In the genomic region with DNA sequence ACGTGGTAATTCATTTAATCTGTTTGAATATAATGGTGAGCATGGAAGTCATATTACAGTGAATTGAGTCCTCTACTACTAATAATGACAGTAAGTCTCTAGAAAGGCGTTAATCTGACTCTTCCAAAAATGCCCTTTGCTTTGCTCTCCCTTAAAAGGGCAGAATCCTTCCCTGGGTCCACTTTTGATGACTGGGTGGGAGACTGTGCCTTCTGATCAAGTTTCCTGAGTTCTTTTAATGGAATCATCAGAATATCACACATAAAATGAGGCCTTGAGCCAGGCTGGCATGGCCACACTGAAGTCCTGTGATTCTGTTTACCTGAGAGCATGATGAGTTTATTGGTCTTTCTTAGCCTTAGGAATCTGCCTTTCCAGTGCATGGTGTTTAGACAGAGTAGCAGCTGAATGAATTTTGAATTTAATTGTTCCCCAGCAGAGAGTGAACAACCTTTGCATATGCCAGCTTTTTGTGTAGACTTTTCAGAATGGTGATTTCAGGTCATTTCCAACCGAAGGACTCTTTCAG, we compare ENCODE assay signal across 27 cellular contexts. TPM values are rescaled to one million over a fixed set of nuclear protein-coding genes. Genes with fewer than 3 reads are reported as not detected.
"Had no signal": no experiment of that assay in that cellular context is flagged by ENCODE, and none has a peak within 500 bp of the region (broad histone marks: within the 10 kb centered on the region; RNA-seq: fewer than 3 reads in every experiment).

No MANE protein-coding gene starts in this region.

- H3K27ac ChIP-seq: brain microvascular endothelial cell, cardiac muscle cell, SJCRH30, WERI-Rb-1 had no signal

- H3K4me3 ChIP-seq: cardiac muscle cell, MG63, SJCRH30 had no signal

- H3K36me3 ChIP-seq: brain microvascular endothelial cell, cardiac muscle cell, MG63, SJCRH30, WERI-Rb-1 had no signal

- ATAC-seq: activated CD4-positive, CD25-positive, alpha-beta regulatory T cell treated with anti-CD3 and anti-CD28 coated beads, Interleukin-2, amount 50 U/mL, for 24 hours; activated CD8-positive, alpha-beta T cell treated with anti-CD3 and anti-CD28 coated beads for 36 hours; activated T-cell treated with anti-CD3 and anti-CD28 coated beads, Interleukin-2, amount 50 U/mL, for 72 hours had no signal

- H3K4me1 ChIP-seq: SJCRH30 had no signal

- H3K9me3 ChIP-seq: MG63, SJCRH30, SK-N-SH had no signal

- H3K27me3 ChIP-seq: brain microvascular endothelial cell, cardiac muscle cell, MG63, SJCRH30 had no signal

- DNase-seq: activated CD4-positive, alpha-beta T cell treated with anti-CD3 and anti-CD28 coated beads for 4 hours; activated CD8-positive, alpha-beta memory T cell treated with anti-CD3 and anti-CD28 coated beads, Interleukin-2, amount 50 U/mL, for 4 hours; activated CD8-positive, alpha-beta T cell treated with anti-CD3 and anti-CD28 coated beads for 36 hours; activated gamma-delta T cell treated with Interleukin-2 at 50 U/mL for 16 hours; activated naive CD4-positive, alpha-beta T cell treated with anti-CD3 and anti-CD28 coated beads, Interleukin-2, amount 10 ng/mL, durations not matched to agents 7 days and 5 days; activated naive CD8-positive, alpha-beta T cell treated with anti-CD3 and anti-CD28 coated beads for 36 hours; activated T-cell treated with anti-CD3 and anti-CD28 coated beads, Interleukin-2, amount 50 U/mL, for 72 hours; brain microvascular endothelial cell; MG63; MV-4-11; NCI-H1092 treated with DMSO at 0.1 percent for 48 hours; NCI-H1417 treated with DMSO at 0.1 percent for 48 hours; NCI-H1694 treated with DMSO at 0.1 percent for 48 hours; NCI-H2029 treated with DMSO at 0.1 percent for 48 hours; NCI-H345; NCI-H510A; NCI-H526 treated with DMSO at 0.1 percent for 48 hours; NCI-H82; Right ventricle myocardium superior; RPMI8226; SJCRH30; SK-N-SH; T-helper 1 cell; WERI-Rb-1 had no signal

RNA-seq across cellular contexts. Expression of a gene that starts 33.3 kb away (rescaled TPM):
- total RNA-seq: OCI-LY7 had no signal
